ENCODE assay signal across 8 cellular contexts in genomic region chr19:29768166-29768565, GRCh38.
"Had no signal": no experiment of that assay in that cellular context is flagged by ENCODE, and none has a peak within 500 bp of the region (broad histone marks: within the 10 kb centered on the region; RNA-seq: fewer than 3 reads in every experiment).

No MANE protein-coding gene starts in this region.

- H3K36me3 ChIP-seq: HAP-1 had no signal

- H3K9me3 ChIP-seq: HAP-1 had no signal

- H3K9ac ChIP-seq: GM23248 had no signal

- H3K27ac ChIP-seq: GM23248, HL-60 had no signal

- H3K4me3 ChIP-seq: GM23248, HAP-1 had no signal

- ATAC-seq: HCT116, HepG2 had no signal

- DNase-seq: GM23248, GOT3, H7, HFFc6 had no signal

- H2AFZ ChIP-seq: GM23248 had no signal
